Comparison of ENCODE assay signal across 21 cellular contexts in the genomic region with DNA sequence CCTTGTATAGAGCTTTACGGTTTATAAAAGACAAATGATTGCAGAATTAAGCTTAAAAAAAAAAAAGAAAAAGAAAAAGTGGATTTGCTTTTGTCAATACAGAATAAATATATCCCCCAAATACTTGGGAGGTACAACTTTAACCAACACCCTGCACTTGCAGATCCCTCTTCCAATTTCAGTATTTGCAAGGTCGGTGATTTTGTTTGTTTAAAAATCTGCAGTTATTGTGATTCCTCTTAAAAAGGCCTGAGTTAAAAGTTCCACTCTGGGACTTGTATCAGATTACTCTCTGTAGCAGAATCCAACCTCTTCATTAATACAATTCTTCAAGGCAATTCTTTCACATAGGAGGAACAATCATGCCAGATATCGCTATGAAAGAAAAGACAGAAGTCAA.
"Had no signal": no experiment of that assay in that cellular context is flagged by ENCODE, and none has a peak within 500 bp of the region (broad histone marks: within the 10 kb centered on the region; RNA-seq: fewer than 3 reads in every experiment).

No MANE protein-coding gene starts in this region.

- H3K9me3 ChIP-seq: breast epithelium, colonic mucosa, lower lobe of right lung, ovary, prostate gland, right atrium auricular region, tibial nerve had no signal

- H3K36me3 ChIP-seq: breast epithelium, colonic mucosa, lower lobe of right lung, ovary, prostate gland, right atrium auricular region, tibial nerve had no signal

- H3K4me1 ChIP-seq: breast epithelium, colonic mucosa, prostate gland had no signal

- H3K27ac ChIP-seq: colonic mucosa, lower lobe of right lung, prostate gland had no signal

- ATAC-seq: activated T-helper 17 cell treated with anti-CD3 and anti-CD28 coated beads, Interleukin-2, amount 50 U/mL, for 72 hours; effector memory CD8-positive, alpha-beta T cell; esophagus mucosa; lower lobe of right lung; stimulated activated naive CD8-positive, alpha-beta T cell treated with anti-CD3 and anti-CD28 coated beads, Interleukin-15, Interleukin-2, amounts not matched to agents 100 U/mL and 50 U/mL, for 24 hours had no signal

- H3K4me3 ChIP-seq: breast epithelium, colonic mucosa, dorsolateral prefrontal cortex, lower lobe of right lung, ovary, prostate gland, right atrium auricular region, tibial nerve had no signal

- H3K27me3 ChIP-seq: breast epithelium, colonic mucosa, ovary, right atrium auricular region, tibial nerve had no signal

- DNase-seq: activated CD4-positive, alpha-beta T cell treated with anti-CD3 and anti-CD28 coated beads, Interleukin-2, amount 50 U/mL, for 4 hours; activated CD8-positive, alpha-beta memory T cell treated with anti-CD3 and anti-CD28 coated beads for 24 hours; activated CD8-positive, alpha-beta memory T cell treated with anti-CD3 and anti-CD28 coated beads, Interleukin-2, amount 50 U/mL, for 4 hours; activated naive CD4-positive, alpha-beta T cell; activated T-cell treated with anti-CD3 and anti-CD28 coated beads, Interleukin-2, amount 50 U/mL, for 24 hours; colonic mucosa; dorsolateral prefrontal cortex; effector memory CD8-positive, alpha-beta T cell; lower lobe of right lung; naive B cell; ovary; stimulated activated CD4-positive, alpha-beta T cell treated with anti-CD3 and anti-CD28 coated beads, Interleukin-4, amount 100 ng/mL, for 24 hours; stimulated activated naive CD8-positive, alpha-beta T cell treated with anti-CD3 and anti-CD28 coated beads, Interleukin-15, Interleukin-2, amounts not matched to agents 100 U/mL and 50 U/mL, for 24 hours; substantia nigra; T-helper 9 cell had no signal
